In the genomic region with DNA sequence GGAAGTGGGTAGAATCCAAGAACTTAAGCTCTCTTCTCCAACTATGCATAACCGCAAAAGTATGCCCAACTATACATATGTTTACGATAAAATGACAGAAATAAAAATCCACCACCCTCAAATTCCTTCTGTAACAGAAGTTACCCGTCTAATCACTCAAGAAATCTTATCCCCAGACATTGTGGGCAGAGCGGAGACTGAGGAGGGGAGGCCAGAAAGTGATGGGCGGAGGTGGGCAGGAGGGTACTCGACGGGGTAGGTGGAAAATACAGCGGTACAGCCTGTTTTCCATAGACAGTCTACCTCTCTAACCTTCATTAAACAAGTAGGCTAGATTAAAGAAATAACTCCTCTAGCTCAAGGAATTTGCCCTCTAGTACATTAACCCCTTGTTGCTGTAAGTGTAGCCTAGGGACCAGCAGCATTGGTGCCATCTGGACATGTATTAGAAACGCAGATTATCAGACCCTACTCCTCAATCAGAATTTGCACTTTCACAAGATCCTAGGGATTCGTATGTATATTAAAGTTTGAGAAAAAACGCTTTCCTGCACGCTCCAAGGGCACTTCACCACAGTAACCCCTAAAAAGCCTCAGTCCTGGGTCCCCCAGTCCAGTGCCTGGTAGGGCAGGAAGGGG, we compare ENCODE assay signal across 8 cellular contexts. TPM values are rescaled to one million over a fixed set of nuclear protein-coding genes. Genes with fewer than 3 reads are reported as not detected.
DNase-seq lines count a peak whose midpoint lies in the region; ATAC-seq and TF ChIP-seq lines count a peak whose summit lies in the region.

No MANE protein-coding gene starts in this region.

- no peak for TF ChIP-seq EP300 in tibial nerve (IDR thresholded peaks at IDR 0.05)

- POLR2A ChIA-PET in activated B cell treated with CpG ODN at 0.5 μM for 24 hours (lab: Charles Lee), result interaction anchor here (0.7 to 2.6 kb wide), 3 partner anchors 66 to 962 kb away, joined by 3 to 26 read pairs (median 5); partner anchors contain the start of gene ACTR6

- peaks cover 34% of the 10 kb centered on the region for H3K4me1 Mint-ChIP-seq in activated B cell treated with CpG ODN at 0.5 μM for 24 hours

- no peaks in the 10 kb centered on the region for H3K36me3 ChIP-seq in tibial nerve

- TF ChIP-seq CTCF in 22Rv1 (IDR thresholded peaks at IDR 0.05) (no peak), activated B cell treated with CpG ODN at 0.5 μM for 24 hours (IDR thresholded peaks at IDR 0.05) (no peak), tibial nerve (IDR thresholded peaks at IDR 0.05) (no peak)

- H3K4me3 ChIP-seq in tibial nerve, result peak overlapping the region; percentile 69 to 93 (median 85)

- H3K27ac ChIP-seq in 22Rv1 (peak overlapping the region; percentile 95), tibial nerve (peak overlapping the region; percentile 88 to 98 (median 96))

- intact Hi-C loops in activated B cell treated with CpG ODN at 0.5 μM for 24 hours (cut with micrococcal nuclease), result loop anchor here (2.0 to 10.0 kb wide), 3 partner anchors 1621 to 1797 kb away; partner anchors contain the start of genes APAF1 and IKBIP

- no peak for TF ChIP-seq POLR2A in tibial nerve (IDR thresholded peaks at IDR 0.05)

- 43% methylated on average over 12 of the region's 12 CpGs for WGBS in tibial nerve, 2 donors

- H3K9me3 ChIP-seq in tibial nerve, result no peaks in the 10 kb centered on the region

- H3K27ac Mint-ChIP-seq in activated B cell treated with CpG ODN at 0.5 μM for 24 hours, result peak overlapping the region; percentile 95

- H3K27me3 ChIP-seq in tibial nerve, result no peaks in the 10 kb centered on the region

- no peaks in the 10 kb centered on the region for H3K27me3 Mint-ChIP-seq in activated B cell treated with CpG ODN at 0.5 μM for 24 hours

- peaks cover 7% of the 10 kb centered on the region for H3K36me3 Mint-ChIP-seq in activated B cell treated with CpG ODN at 0.5 μM for 24 hours (ENCODE audit: low read depth)

- H3K4me1 ChIP-seq in tibial nerve, result peaks cover 0 to 39% (median 21%) of the 10 kb centered on the region in 4 donors

- peak; percentile 4 for ATAC-seq in GM18868 (IDR thresholded peaks at IDR 0.05; ENCODE audit: unreplicated experiment)
- ATAC-seq in HG03064 (IDR thresholded peaks at IDR 0.05; ENCODE audit: low read depth, unreplicated experiment), result peak; percentile 3
- ATAC-seq in activated B cell treated with CpG ODN at 0.5 μM for 24 hours (ENCODE audit: low read depth), result no peak

- peak overlapping the region; percentile 99 for H3K4me3 Mint-ChIP-seq in activated B cell treated with CpG ODN at 0.5 μM for 24 hours

- H3K9me3 Mint-ChIP-seq in activated B cell treated with CpG ODN at 0.5 μM for 24 hours, result no peaks in the 10 kb centered on the region

- DNase-seq in activated B cell treated with CpG ODN at 0.5 μM for 24 hours (no peak), iPS-NIHi7 (ENCODE audit: extremely low spot score) (peak; percentile 16), tibial nerve (ENCODE audit: low spot score in 2 of 2) (no peak), inferior parietal cortex (ENCODE audit: extremely low spot score) (no peak), NCI-H146 (lab: John Stamatoyannopoulos, UW) (no peak)

- CTCF ChIA-PET in activated B cell treated with CpG ODN at 0.5 μM for 24 hours (lab: Charles Lee), result no interaction called here

RNA-seq across cellular contexts. Expression of gene DEPDC4, which starts 0.6 kb away (rescaled TPM):
- total RNA-seq in activated B cell treated with CpG ODN at 0.5 μM for 24 hours, result 0.49 and 0.81 TPM in 2 replicates
- 1 to 10 TPM in 1 of 4 donors, not detected in 3; 1.2 TPM for total RNA-seq in tibial nerve

RNA-seq across cellular contexts. Expression of gene SCYL2, which starts 0.7 kb away (rescaled TPM):
- total RNA-seq in activated B cell treated with CpG ODN at 0.5 μM for 24 hours (34.7 and 38.7 TPM in 2 replicates), tibial nerve (10 to 100 TPM; 37.5 to 70.1 (median 54.6) TPM)
